Comparison of ENCODE assay signal across 1 cellular context in the genomic region with DNA sequence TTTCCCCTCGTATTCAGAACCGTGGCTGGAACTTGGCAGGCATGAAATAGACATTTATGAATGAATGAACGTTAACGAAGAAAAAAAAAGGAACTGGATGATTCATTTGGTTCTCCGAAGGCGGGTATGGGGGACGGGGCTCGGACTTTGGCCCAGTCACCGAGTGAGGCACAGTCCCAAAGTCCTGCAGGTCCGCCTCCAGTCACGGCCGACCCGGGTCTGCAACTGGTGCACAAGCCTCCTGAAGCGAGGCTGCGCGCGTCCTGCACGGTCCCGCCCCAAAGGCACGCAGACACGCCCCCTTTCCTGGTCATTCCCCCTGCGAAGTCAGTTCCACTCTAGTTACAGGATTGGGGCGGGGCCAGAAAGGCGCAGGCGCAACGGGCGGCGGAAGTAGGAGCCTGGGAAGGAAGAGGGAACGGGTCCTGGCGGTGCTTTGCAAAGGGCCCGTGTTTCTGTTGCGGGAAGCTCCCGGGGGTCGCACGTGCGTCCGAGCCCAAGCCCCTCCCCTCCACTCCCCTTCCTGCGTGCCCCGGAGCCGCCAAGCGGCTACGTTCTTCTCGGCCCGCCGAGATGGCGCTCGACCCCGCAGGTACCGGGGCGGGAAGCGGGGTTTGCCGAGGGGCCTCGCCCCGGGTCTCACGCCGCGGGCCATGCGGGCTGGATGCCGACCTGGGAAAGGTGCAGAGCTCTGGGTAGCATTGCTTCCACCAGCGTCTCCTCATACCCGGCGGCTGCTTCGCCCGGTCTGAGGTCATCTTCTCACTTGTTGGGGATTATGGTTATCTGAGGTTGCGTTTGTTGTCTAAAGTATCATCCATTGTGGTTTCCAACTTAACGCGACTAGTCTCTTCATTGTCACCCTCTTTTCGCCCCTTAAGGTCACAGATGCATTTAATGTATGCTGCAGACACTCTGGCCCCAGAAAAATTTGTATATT.
TF ChIP-seq lines count a peak whose summit lies in the region.

A gene with protein sequence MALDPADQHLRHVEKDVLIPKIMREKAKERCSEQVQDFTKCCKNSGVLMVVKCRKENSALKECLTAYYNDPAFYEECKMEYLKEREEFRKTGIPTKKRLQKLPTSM (plus strand): TSS at position 399 of the 940 bp plus-strand sequence. CDS start 175 bp downstream, at position 574.

TF ChIP-seq in HepG2, 621 proteins besides CTCF, POLR2A, EP300 and RAD21 (continued from another document and continues in another):
- TF ChIP-seq, protein P1, sequence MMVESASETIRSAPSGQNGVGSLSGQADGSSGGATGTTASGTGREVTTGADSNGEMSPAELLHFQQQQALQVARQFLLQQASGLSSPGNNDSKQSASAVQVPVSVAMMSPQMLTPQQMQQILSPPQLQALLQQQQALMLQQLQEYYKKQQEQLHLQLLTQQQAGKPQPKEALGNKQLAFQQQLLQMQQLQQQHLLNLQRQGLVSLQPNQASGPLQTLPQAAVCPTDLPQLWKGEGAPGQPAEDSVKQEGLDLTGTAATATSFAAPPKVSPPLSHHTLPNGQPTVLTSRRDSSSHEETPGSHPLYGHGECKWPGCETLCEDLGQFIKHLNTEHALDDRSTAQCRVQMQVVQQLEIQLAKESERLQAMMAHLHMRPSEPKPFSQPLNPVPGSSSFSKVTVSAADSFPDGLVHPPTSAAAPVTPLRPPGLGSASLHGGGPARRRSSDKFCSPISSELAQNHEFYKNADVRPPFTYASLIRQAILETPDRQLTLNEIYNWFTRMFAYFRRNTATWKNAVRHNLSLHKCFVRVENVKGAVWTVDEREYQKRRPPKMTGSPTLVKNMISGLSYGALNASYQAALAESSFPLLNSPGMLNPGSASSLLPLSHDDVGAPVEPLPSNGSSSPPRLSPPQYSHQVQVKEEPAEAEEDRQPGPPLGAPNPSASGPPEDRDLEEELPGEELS (CRISPR knock-in tag; IDR thresholded peaks at IDR 0.05), result peak; percentile 52
- peak; percentile 62; the same call in 1 of the 2 replicates for TF ChIP-seq ZFAT (CRISPR knock-in tag; conservative IDR thresholded peaks at IDR 0.05)
- no peak for TF ChIP-seq ZNF746 (CRISPR knock-in tag; IDR thresholded peaks at IDR 0.05)
- TF ChIP-seq, protein P2, sequence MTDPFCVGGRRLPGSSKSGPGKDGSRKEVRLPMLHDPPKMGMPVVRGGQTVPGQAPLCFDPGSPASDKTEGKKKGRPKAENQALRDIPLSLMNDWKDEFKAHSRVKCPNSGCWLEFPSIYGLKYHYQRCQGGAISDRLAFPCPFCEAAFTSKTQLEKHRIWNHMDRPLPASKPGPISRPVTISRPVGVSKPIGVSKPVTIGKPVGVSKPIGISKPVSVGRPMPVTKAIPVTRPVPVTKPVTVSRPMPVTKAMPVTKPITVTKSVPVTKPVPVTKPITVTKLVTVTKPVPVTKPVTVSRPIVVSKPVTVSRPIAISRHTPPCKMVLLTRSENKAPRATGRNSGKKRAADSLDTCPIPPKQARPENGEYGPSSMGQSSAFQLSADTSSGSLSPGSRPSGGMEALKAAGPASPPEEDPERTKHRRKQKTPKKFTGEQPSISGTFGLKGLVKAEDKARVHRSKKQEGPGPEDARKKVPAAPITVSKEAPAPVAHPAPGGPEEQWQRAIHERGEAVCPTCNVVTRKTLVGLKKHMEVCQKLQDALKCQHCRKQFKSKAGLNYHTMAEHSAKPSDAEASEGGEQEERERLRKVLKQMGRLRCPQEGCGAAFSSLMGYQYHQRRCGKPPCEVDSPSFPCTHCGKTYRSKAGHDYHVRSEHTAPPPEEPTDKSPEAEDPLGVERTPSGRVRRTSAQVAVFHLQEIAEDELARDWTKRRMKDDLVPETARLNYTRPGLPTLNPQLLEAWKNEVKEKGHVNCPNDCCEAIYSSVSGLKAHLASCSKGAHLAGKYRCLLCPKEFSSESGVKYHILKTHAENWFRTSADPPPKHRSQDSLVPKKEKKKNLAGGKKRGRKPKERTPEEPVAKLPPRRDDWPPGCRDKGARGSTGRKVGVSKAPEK (CRISPR knock-in tag; IDR thresholded peaks at IDR 0.05; ENCODE audit: borderline replicate concordance), result no peak
- no peak for TF ChIP-seq ZNF790 (CRISPR knock-in tag; IDR thresholded peaks at IDR 0.05; ENCODE audit: borderline replicate concordance)
- TF ChIP-seq, protein P3, sequence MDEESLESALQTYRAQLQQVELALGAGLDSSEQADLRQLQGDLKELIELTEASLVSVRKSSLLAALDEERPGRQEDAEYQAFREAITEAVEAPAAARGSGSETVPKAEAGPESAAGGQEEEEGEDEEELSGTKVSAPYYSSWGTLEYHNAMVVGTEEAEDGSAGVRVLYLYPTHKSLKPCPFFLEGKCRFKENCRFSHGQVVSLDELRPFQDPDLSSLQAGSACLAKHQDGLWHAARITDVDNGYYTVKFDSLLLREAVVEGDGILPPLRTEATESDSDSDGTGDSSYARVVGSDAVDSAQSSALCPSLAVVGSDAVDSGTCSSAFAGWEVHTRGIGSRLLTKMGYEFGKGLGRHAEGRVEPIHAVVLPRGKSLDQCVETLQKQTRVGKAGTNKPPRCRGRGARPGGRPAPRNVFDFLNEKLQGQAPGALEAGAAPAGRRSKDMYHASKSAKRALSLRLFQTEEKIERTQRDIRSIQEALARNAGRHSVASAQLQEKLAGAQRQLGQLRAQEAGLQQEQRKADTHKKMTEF (CRISPR knock-in tag; IDR thresholded peaks at IDR 0.05), result peak; percentile 95
- TF ChIP-seq ZNF33B (CRISPR knock-in tag; IDR thresholded peaks at IDR 0.05), result no peak; the same call in 1 of the 2 replicates
- peak; percentile 87 for TF ChIP-seq FOSL2 (CRISPR knock-in tag; IDR thresholded peaks at IDR 0.05)
- TF ChIP-seq CENPX (CRISPR knock-in tag; IDR thresholded peaks at IDR 0.05), result no peak
- TF ChIP-seq ZNF850 (CRISPR knock-in tag; conservative IDR thresholded peaks at IDR 0.05), result no peak
- peak; percentile 95 for TF ChIP-seq ZNF225 (CRISPR knock-in tag; IDR thresholded peaks at IDR 0.05)
- TF ChIP-seq, protein P4, sequence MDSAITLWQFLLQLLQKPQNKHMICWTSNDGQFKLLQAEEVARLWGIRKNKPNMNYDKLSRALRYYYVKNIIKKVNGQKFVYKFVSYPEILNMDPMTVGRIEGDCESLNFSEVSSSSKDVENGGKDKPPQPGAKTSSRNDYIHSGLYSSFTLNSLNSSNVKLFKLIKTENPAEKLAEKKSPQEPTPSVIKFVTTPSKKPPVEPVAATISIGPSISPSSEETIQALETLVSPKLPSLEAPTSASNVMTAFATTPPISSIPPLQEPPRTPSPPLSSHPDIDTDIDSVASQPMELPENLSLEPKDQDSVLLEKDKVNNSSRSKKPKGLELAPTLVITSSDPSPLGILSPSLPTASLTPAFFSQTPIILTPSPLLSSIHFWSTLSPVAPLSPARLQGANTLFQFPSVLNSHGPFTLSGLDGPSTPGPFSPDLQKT (CRISPR knock-in tag; IDR thresholded peaks at IDR 0.05; ENCODE audit: borderline replicate concordance), result no peak
- TF ChIP-seq TBL1XR1 (IDR thresholded peaks at IDR 0.05; ENCODE audit: borderline replicate concordance, low read length, partially characterized antibody), result no peak
- TF ChIP-seq MAFK (conservative IDR thresholded peaks at IDR 0.05 in 1 of 2, IDR thresholded peaks at IDR 0.05 in 1 of 2; ENCODE audit: low read length in 2 of 2), result no peak
- TF ChIP-seq SMAD1 (CRISPR knock-in tag; IDR thresholded peaks at IDR 0.05; ENCODE audit: borderline replicate concordance, low read depth), result 0 out of 2 replicates have a peak, but pooled peaks have one; percentile 33
- TF ChIP-seq HOXD1 (CRISPR knock-in tag; IDR thresholded peaks at IDR 0.05), result peak; percentile 74
- TF ChIP-seq ARID2 (CRISPR knock-in tag; IDR thresholded peaks at IDR 0.05; ENCODE audit: borderline replicate concordance), result peak; percentile 60; the same call in 1 of the 2 replicates
- TF ChIP-seq ZNF354B (CRISPR knock-in tag; IDR thresholded peaks at IDR 0.05), result peak; percentile 91
- TF ChIP-seq CBX5 (CRISPR knock-in tag; IDR thresholded peaks at IDR 0.05; ENCODE audit: borderline replicate concordance), result peak; percentile 83; the same call in 1 of the 2 replicates
- TF ChIP-seq, protein P5, sequence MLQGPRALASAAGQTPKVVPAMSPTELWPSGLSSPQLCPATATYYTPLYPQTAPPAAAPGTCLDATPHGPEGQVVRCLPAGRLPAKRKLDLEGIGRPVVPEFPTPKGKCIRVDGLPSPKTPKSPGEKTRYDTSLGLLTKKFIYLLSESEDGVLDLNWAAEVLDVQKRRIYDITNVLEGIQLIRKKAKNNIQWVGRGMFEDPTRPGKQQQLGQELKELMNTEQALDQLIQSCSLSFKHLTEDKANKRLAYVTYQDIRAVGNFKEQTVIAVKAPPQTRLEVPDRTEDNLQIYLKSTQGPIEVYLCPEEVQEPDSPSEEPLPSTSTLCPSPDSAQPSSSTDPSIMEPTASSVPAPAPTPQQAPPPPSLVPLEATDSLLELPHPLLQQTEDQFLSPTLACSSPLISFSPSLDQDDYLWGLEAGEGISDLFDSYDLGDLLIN (CRISPR knock-in tag; IDR thresholded peaks at IDR 0.05; ENCODE audit: borderline replicate concordance), result no peak
- peak; percentile 81; the same call in 1 of the 2 replicates for TF ChIP-seq ZMAT3 (CRISPR knock-in tag; conservative IDR thresholded peaks at IDR 0.05)
- peak; percentile 9; the same call in 1 of the 2 replicates for TF ChIP-seq ZBTB20 (CRISPR knock-in tag; IDR thresholded peaks at IDR 0.05; ENCODE audit: borderline replicate concordance, low read depth)
- TF ChIP-seq, protein P6, sequence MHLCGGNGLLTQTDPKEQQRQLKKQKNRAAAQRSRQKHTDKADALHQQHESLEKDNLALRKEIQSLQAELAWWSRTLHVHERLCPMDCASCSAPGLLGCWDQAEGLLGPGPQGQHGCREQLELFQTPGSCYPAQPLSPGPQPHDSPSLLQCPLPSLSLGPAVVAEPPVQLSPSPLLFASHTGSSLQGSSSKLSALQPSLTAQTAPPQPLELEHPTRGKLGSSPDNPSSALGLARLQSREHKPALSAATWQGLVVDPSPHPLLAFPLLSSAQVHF (CRISPR knock-in tag; IDR thresholded peaks at IDR 0.05), result peak; percentile 88; the same call in 1 of the 2 replicates
- no peak for TF ChIP-seq ZNF10 (CRISPR knock-in tag; IDR thresholded peaks at IDR 0.05; ENCODE audit: borderline replicate concordance, low read depth)
- peak; percentile 93 for TF ChIP-seq SAP130 (CRISPR knock-in tag; IDR thresholded peaks at IDR 0.05; ENCODE audit: low read depth)
- TF ChIP-seq PPARG (CRISPR knock-in tag; conservative IDR thresholded peaks at IDR 0.05), result no peak
- TF ChIP-seq ZNF263 (CRISPR knock-in tag; IDR thresholded peaks at IDR 0.05), result peak; percentile 74
- peak; percentile 26; the same call in 1 of the 2 replicates for TF ChIP-seq EEA1 (CRISPR knock-in tag; IDR thresholded peaks at IDR 0.05; ENCODE audit: borderline replicate concordance)
- no peak for TF ChIP-seq NFE2L2 (IDR thresholded peaks at IDR 0.05; ENCODE audit: low read length)
- TF ChIP-seq ELF3 (CRISPR knock-in tag; IDR thresholded peaks at IDR 0.05), result no peak; the same call in 1 of the 2 replicates
- TF ChIP-seq PAWR (CRISPR knock-in tag; IDR thresholded peaks at IDR 0.05; ENCODE audit: borderline replicate concordance), result 0 out of 2 replicates have a peak, but pooled peaks have one; percentile 90
- TF ChIP-seq, protein P7, sequence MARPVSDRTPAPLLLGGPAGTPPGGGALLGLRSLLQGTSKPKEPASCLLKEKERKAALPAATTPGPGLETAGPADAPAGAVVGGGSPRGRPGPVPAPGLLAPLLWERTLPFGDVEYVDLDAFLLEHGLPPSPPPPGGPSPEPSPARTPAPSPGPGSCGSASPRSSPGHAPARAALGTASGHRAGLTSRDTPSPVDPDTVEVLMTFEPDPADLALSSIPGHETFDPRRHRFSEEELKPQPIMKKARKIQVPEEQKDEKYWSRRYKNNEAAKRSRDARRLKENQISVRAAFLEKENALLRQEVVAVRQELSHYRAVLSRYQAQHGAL (CRISPR knock-in tag; IDR thresholded peaks at IDR 0.05; ENCODE audit: not compliant biosample characterization), result peak; percentile 38
- no peak for TF ChIP-seq ZBTB42 (CRISPR knock-in tag; IDR thresholded peaks at IDR 0.05)
- TF ChIP-seq, protein P8, sequence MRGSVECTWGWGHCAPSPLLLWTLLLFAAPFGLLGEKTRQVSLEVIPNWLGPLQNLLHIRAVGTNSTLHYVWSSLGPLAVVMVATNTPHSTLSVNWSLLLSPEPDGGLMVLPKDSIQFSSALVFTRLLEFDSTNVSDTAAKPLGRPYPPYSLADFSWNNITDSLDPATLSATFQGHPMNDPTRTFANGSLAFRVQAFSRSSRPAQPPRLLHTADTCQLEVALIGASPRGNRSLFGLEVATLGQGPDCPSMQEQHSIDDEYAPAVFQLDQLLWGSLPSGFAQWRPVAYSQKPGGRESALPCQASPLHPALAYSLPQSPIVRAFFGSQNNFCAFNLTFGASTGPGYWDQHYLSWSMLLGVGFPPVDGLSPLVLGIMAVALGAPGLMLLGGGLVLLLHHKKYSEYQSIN (CRISPR knock-in tag; IDR thresholded peaks at IDR 0.05; ENCODE audit: borderline replicate concordance), result no peak
- no peak for TF ChIP-seq KAT2B (IDR thresholded peaks at IDR 0.05; ENCODE audit: borderline replicate concordance, low read depth, low read length)
- TF ChIP-seq, protein P9, sequence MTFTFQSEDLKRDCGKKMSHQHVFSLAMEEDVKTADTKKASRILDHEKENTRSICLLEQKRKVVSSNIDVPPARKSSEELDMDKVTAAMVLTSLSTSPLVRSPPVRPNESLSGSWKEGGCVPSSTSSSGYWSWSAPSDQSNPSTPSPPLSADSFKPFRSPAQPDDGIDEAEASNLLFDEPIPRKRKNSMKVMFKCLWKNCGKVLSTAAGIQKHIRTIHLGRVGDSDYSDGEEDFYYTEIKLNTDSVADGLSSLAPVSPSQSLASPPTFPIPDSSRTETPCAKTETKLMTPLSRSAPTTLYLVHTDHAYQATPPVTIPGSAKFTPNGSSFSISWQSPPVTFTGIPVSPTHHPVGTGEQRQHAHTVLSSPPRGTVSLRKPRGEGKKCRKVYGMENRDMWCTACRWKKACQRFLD (CRISPR knock-in tag; IDR thresholded peaks at IDR 0.05; ENCODE audit: borderline replicate concordance), result peak; percentile 64; the same call in 1 of the 2 replicates
- TF ChIP-seq ZNF564 (CRISPR knock-in tag; IDR thresholded peaks at IDR 0.05), result peak; percentile 81; the same call in 1 of the 2 replicates
- TF ChIP-seq TSC22D2 (CRISPR knock-in tag; IDR thresholded peaks at IDR 0.05; ENCODE audit: borderline replicate concordance), result peak; percentile 67; the same call in 1 of the 2 replicates
- TF ChIP-seq DNMT1 (CRISPR knock-in tag; IDR thresholded peaks at IDR 0.05), result peak; percentile 48; the same call in 1 of the 2 replicates
- peak; percentile 80; the same call in 1 of the 2 replicates for TF ChIP-seq ZNF234 (CRISPR knock-in tag; conservative IDR thresholded peaks at IDR 0.05)
- no peak for TF ChIP-seq TRIM24 (CRISPR knock-in tag; IDR thresholded peaks at IDR 0.05)
- TF ChIP-seq ZNF761 (CRISPR knock-in tag; conservative IDR thresholded peaks at IDR 0.05), result peak; percentile 94; the same call in 1 of the 2 replicates
- peak; percentile 74; the same call in 1 of the 2 replicates for TF ChIP-seq ETV6 (CRISPR knock-in tag; conservative IDR thresholded peaks at IDR 0.05)
- peak; percentile 73; the same call in 1 of the 2 replicates for TF ChIP-seq ZNF747 (CRISPR knock-in tag; IDR thresholded peaks at IDR 0.05; ENCODE audit: borderline replicate concordance)
- peak; percentile 85 for TF ChIP-seq ZNF788 (CRISPR knock-in tag; IDR thresholded peaks at IDR 0.05; ENCODE audit: borderline replicate concordance)
- TF ChIP-seq ZFP41 (CRISPR knock-in tag; IDR thresholded peaks at IDR 0.05; ENCODE audit: borderline replicate concordance), result peak; percentile 45; the same call in 1 of the 2 replicates
- peak; percentile 95; the same call in 1 of the 2 replicates for TF ChIP-seq ZNF383 (CRISPR knock-in tag; IDR thresholded peaks at IDR 0.05; ENCODE audit: borderline replicate concordance)
